Comparison of ENCODE assay signal across 2 cellular contexts in genomic region chr7:20237464-20238267, GRCh38.
TF ChIP-seq lines count a peak whose summit lies in the region.

No MANE protein-coding gene starts in this region.

TF ChIP-seq in HEK293, 187 proteins besides CTCF, POLR2A, EP300 and RAD21 (continued from another document):
- TF ChIP-seq, protein P1, sequence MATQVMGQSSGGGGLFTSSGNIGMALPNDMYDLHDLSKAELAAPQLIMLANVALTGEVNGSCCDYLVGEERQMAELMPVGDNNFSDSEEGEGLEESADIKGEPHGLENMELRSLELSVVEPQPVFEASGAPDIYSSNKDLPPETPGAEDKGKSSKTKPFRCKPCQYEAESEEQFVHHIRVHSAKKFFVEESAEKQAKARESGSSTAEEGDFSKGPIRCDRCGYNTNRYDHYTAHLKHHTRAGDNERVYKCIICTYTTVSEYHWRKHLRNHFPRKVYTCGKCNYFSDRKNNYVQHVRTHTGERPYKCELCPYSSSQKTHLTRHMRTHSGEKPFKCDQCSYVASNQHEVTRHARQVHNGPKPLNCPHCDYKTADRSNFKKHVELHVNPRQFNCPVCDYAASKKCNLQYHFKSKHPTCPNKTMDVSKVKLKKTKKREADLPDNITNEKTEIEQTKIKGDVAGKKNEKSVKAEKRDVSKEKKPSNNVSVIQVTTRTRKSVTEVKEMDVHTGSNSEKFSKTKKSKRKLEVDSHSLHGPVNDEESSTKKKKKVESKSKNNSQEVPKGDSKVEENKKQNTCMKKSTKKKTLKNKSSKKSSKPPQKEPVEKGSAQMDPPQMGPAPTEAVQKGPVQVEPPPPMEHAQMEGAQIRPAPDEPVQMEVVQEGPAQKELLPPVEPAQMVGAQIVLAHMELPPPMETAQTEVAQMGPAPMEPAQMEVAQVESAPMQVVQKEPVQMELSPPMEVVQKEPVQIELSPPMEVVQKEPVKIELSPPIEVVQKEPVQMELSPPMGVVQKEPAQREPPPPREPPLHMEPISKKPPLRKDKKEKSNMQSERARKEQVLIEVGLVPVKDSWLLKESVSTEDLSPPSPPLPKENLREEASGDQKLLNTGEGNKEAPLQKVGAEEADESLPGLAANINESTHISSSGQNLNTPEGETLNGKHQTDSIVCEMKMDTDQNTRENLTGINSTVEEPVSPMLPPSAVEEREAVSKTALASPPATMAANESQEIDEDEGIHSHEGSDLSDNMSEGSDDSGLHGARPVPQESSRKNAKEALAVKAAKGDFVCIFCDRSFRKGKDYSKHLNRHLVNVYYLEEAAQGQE (tag by site-specific recombination; IDR thresholded peaks at IDR 0.05): 0 out of 2 replicates have a peak, but pooled peaks have one; percentile 14
TF ChIP-seq in HEK293: peak in this region for 1.

TF ChIP-seq in WTC11, 78 proteins besides CTCF, POLR2A, EP300 and RAD21 (continued from another document):
- TF ChIP-seq, protein P2, sequence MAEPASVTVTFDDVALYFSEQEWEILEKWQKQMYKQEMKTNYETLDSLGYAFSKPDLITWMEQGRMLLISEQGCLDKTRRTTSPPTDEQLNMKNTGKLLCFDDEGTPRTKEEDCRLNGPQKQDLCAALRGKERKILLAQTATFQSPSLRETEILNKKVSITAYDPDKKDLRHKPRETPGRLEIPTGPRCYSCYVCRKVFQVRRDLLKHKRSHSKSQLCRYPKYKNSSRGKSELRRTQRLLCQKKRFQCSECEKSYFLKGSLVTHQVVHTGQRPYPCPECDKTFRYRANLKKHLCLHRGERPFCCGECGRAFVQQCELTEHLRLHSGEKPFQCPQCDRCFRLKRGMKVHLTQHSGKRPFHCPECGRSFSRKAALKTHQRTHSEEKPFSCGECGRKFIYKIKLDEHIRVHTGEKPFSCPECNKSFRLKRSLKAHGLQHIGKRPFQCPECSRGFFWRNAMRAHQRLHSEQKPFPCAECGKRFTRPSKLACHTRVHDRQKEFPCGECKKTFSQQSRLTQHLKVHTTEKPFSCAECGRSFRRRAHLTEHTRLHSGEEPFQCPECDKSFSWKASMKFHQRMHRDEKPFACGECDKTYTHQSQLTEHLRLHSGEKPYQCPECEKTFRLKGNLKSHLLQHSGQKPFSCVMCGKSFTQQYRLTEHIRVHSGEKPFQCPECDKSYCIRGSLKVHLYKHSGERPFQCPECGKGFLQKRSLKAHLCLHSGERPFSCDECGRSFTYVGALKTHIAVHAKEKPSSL (CRISPR knock-in tag; conservative IDR thresholded peaks at IDR 0.05): no peak
- TF ChIP-seq, protein P3, sequence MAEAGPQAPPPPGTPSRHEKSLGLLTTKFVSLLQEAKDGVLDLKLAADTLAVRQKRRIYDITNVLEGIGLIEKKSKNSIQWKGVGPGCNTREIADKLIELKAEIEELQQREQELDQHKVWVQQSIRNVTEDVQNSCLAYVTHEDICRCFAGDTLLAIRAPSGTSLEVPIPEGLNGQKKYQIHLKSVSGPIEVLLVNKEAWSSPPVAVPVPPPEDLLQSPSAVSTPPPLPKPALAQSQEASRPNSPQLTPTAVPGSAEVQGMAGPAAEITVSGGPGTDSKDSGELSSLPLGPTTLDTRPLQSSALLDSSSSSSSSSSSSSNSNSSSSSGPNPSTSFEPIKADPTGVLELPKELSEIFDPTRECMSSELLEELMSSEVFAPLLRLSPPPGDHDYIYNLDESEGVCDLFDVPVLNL (CRISPR knock-in tag; IDR thresholded peaks at IDR 0.05; ENCODE audit: borderline replicate concordance, low read depth): no peak
- no peak for TF ChIP-seq RELA (CRISPR knock-in tag; IDR thresholded peaks at IDR 0.05; ENCODE audit: borderline replicate concordance)
- TF ChIP-seq ZNF219 (CRISPR knock-in tag; IDR thresholded peaks at IDR 0.05; ENCODE audit: borderline replicate concordance): no peak
- TF ChIP-seq USF1 (CRISPR knock-in tag; IDR thresholded peaks at IDR 0.05): no peak
- TF ChIP-seq NFYB (CRISPR knock-in tag; conservative IDR thresholded peaks at IDR 0.05; ENCODE audit: low read depth): no peak
